8 cellular contexts compared by ENCODE assay signal in genomic region chr12:52081263-52081733, GRCh38. TPM values are rescaled to one million over a fixed set of nuclear protein-coding genes. Genes with fewer than 3 reads are reported as not detected.
DNase-seq lines count a peak whose midpoint lies in the region; ATAC-seq and TF ChIP-seq lines count a peak whose summit lies in the region.

No MANE protein-coding gene starts in this region.

- no peak overlapping the region for H3K4me3 ChIP-seq in GM06990 (replicated peaks; ENCODE audit: low read depth, low read length)
- H3K4me3 ChIP-seq in right atrium auricular region: no peak overlapping the region
- no peak overlapping the region for H3K4me3 ChIP-seq in uterus

- DNase-seq in GM06990 (ENCODE audit: extremely low read depth, insufficient read length) (peak; percentile 61), NCI-H2196 (lab: John Stamatoyannopoulos, UW; ENCODE audit: unreplicated experiment) (peak; percentile 80), right atrium auricular region (ENCODE audit: low spot score) (no peak), uterus (no peak), occipital lobe (lab: John Stamatoyannopoulos, UW) (no peak), cortex of kidney (lab: John Stamatoyannopoulos, UW) (no peak)
- no peak for DNase-seq in stimulated activated CD4-positive, alpha-beta T cell treated with anti-CD3 and anti-CD28 coated beads, Interleukin-2, amount 100 ng/mL, for 24 hours

- H3K9me3 ChIP-seq in right atrium auricular region: no peaks in the 10 kb centered on the region
- no peaks in the 10 kb centered on the region for H3K9me3 ChIP-seq in uterus

- H3K4me1 ChIP-seq in right atrium auricular region: peaks cover 0 to 29% of the 10 kb centered on the region in 2 donors
- peaks cover 0 to 9% of the 10 kb centered on the region in 2 donors for H3K4me1 ChIP-seq in uterus

- H3K27me3 ChIP-seq in GM06990 (replicated peaks; ENCODE audit: control insufficient read depth, insufficient read depth, low read length): no peaks in the 10 kb centered on the region
- no peaks in the 10 kb centered on the region for H3K27me3 ChIP-seq in right atrium auricular region
- no peaks in the 10 kb centered on the region for H3K27me3 ChIP-seq in uterus

- no peak for TF ChIP-seq CTCF in GM06990 (IDR thresholded peaks at IDR 0.05; ENCODE audit: insufficient read depth, low read length, poor library complexity, severe bottlenecking)
- no peak for TF ChIP-seq CTCF in right atrium auricular region (IDR thresholded peaks at IDR 0.05)
- no peak for TF ChIP-seq CTCF in uterus (IDR thresholded peaks at IDR 0.05)

- TF ChIP-seq POLR2A in uterus (IDR thresholded peaks at IDR 0.05): no peak

- intact Hi-C loops in uterus (cut with DNase I; ENCODE audit: low total_unique reads): no loop called here

- peak; percentile 58 for ATAC-seq in HG02588 (IDR thresholded peaks at IDR 0.05; ENCODE audit: unreplicated experiment)

- H3K36me3 ChIP-seq in GM06990 (ENCODE audit: control insufficient read depth, insufficient read depth, low read length): peaks cover 6% of the 10 kb centered on the region
- peaks cover 21% of the 10 kb centered on the region for H3K36me3 ChIP-seq in right atrium auricular region
- H3K36me3 ChIP-seq in uterus: no peaks in the 10 kb centered on the region

- H3K27ac ChIP-seq in right atrium auricular region (peak overlapping the region; percentile 63 to 75), uterus (peak overlapping the region; percentile 71 to 72)

RNA-seq across cellular contexts. Expression of gene SMIM41, which starts 1.8 kb away (rescaled TPM):
- total RNA-seq in right atrium auricular region: 1 to 10 TPM in 1 of 2 donors, under 1 TPM in 1; 0.44 to 3.2 TPM
- total RNA-seq in uterus: not detected
- total RNA-seq in occipital lobe: not detected

RNA-seq across cellular contexts. Expression of gene ATG101, which starts 11.5 kb away (rescaled TPM):
- total RNA-seq in right atrium auricular region (10 to 100 TPM; 26.8 to 36.9 TPM), uterus (10 to 100 TPM; 28.3 to 42.1 (median 37.2) TPM), occipital lobe (19.5 TPM)

RNA-seq across cellular contexts. Expression of gene NR4A1, which starts 30.1 kb away (rescaled TPM):
- 100 to 1,000 TPM; 150 to 238 TPM for total RNA-seq in right atrium auricular region
- 100 to 1,000 TPM in 3 of 4 donors, 10 to 100 TPM in 1; 31.7 to 297 (median 135) TPM for total RNA-seq in uterus
- total RNA-seq in occipital lobe: 5.8 TPM

Comparison
In these comparisons a context has a peak if more than half of its experiments do, and no peak if none do; other contexts are left out.
1. DNase-seq: peak in GM06990 (single experiment) and NCI-H2196 (single experiment); none in right atrium auricular region (single experiment), uterus (0 of 2), occipital lobe (single experiment), stimulated activated CD4-positive, alpha-beta T cell treated with anti-CD3 and anti-CD28 coated beads, Interleukin-2, amount 100 ng/mL, for 24 hours (0 of 2) and cortex of kidney (single experiment).